In genomic region chr12:9127936-9128663, GRCh38 we compare ENCODE assay signal across 38 cellular contexts. TPM values are rescaled to one million over a fixed set of nuclear protein-coding genes. Genes with fewer than 3 reads are reported as not detected.
"Had no signal": no experiment of that assay in that cellular context is flagged by ENCODE, and none has a peak within 500 bp of the region (broad histone marks: within the 10 kb centered on the region; RNA-seq: fewer than 3 reads in every experiment).

No MANE protein-coding gene starts in this region.

- H3K27me3 ChIP-seq: body of pancreas, breast epithelium had no signal

- H3K4me1 ChIP-seq: breast epithelium had no signal

- H3K9me3 Mint-ChIP-seq: activated CD4-positive, alpha-beta T cell treated with anti-CD3 and anti-CD28 coated beads, Interleukin-2, amount 10 ng/mL, durations not matched to agents 7 days and 5 days; activated T-helper 2 cell treated with anti-CD3 and anti-CD28 coated beads, Interferon-gamma antibody, Interleukin-2, Interleukin-4, amounts not matched to agents 10 μg/mL and 5 μg/mL and 100 μg/mL, durations not matched to agents 14 hours and 24 hours and 36 hours had no signal

- H3K4me3 Mint-ChIP-seq: activated CD4-positive, alpha-beta T cell treated with anti-CD3 and anti-CD28 coated beads, Interleukin-2, amount 10 ng/mL, durations not matched to agents 7 days and 5 days; activated CD8-positive, alpha-beta T cell treated with anti-CD3 and anti-CD28 coated beads, Interleukin-2, amount 10 ng/mL, durations not matched to agents 7 days and 5 days; activated naive CD4-positive, alpha-beta T cell treated with anti-CD3 and anti-CD28 coated beads, Interleukin-2, amount 50 U/mL, for 24 hours; activated naive CD8-positive, alpha-beta T cell treated with anti-CD3 and anti-CD28 coated beads, Interleukin-2, amount 10 ng/mL, durations not matched to agents 7 days and 5 days; activated T-cell treated with anti-CD3 and anti-CD28 coated beads, Interleukin-2, amount 50 U/mL, for 24 hours had no signal

- H3K27me3 Mint-ChIP-seq: activated CD4-positive, alpha-beta T cell treated with anti-CD3 and anti-CD28 coated beads, Interleukin-2, amount 10 ng/mL, durations not matched to agents 7 days and 5 days; activated naive CD4-positive, alpha-beta T cell treated with anti-CD3 and anti-CD28 coated beads, Interleukin-2, amount 50 U/mL, for 24 hours; activated naive CD8-positive, alpha-beta T cell treated with anti-CD3 and anti-CD28 coated beads, Interleukin-2, amount 10 ng/mL, durations not matched to agents 7 days and 5 days; activated T-cell treated with anti-CD3 and anti-CD28 coated beads, Interleukin-2, amount 50 U/mL, for 24 hours had no signal

- DNase-seq: activated CD4-positive, alpha-beta T cell treated with anti-CD3 and anti-CD28 coated beads for 1 hour; activated CD4-positive, alpha-beta T cell treated with anti-CD3 and anti-CD28 coated beads, Interleukin-2, amount 10 ng/mL, durations not matched to agents 7 days and 5 days; activated CD4-positive, alpha-beta T cell treated with anti-CD3 and anti-CD28 coated beads, Interleukin-2, amount 50 U/mL, for 48 hours; activated CD4-positive, CD25-positive, alpha-beta regulatory T cell; activated CD8-positive, alpha-beta T cell treated with anti-CD3 and anti-CD28 coated beads, Interleukin-2, amount 10 ng/mL, durations not matched to agents 7 days and 5 days; activated gamma-delta T cell; activated naive CD4-positive, alpha-beta T cell treated with Interleukin-2 at 50 U/mL for 16 hours; activated naive CD8-positive, alpha-beta T cell treated with anti-CD3 and anti-CD28 coated beads, Interleukin-2, amount 10 ng/mL, durations not matched to agents 7 days and 5 days; activated T-cell treated with anti-CD3 and anti-CD28 coated beads, Interleukin-2, amount 50 U/mL, for 24 hours; amygdala; body of pancreas; MM.1S; MV-4-11; NCI-H1092; NCI-H1417; NCI-H146; NCI-H187; NCI-H2029 treated with DMSO at 0.1 percent for 48 hours; NCI-H2107; NCI-H2171; NCI-H510A; NCI-H526; NCI-H748 treated with DMSO at 0.1 percent for 48 hours; NK-92 treated with Interleukin-12 subunit alpha and Interleukin-12 subunit beta, amount 100 ng/mL, for 24 hours; PC-3; SW 1271; T-helper 1 cell; T-helper 2 cell; T-helper 9 cell had no signal

- H3K36me3 ChIP-seq: breast epithelium had no signal

- FAIRE-seq: astrocyte, RCC 7860 had no signal

- H3K4me1 Mint-ChIP-seq: activated CD4-positive, alpha-beta T cell treated with anti-CD3 and anti-CD28 coated beads, Interleukin-2, amount 10 ng/mL, durations not matched to agents 7 days and 5 days; activated naive CD4-positive, alpha-beta T cell treated with anti-CD3 and anti-CD28 coated beads, Interleukin-2, amount 50 U/mL, for 24 hours; activated naive CD8-positive, alpha-beta T cell treated with anti-CD3 and anti-CD28 coated beads, Interleukin-2, amount 10 ng/mL, durations not matched to agents 7 days and 5 days had no signal

- H3K4me2 ChIP-seq: KMS-11 had no signal

- H3K9me3 ChIP-seq: body of pancreas, breast epithelium had no signal

- H3K9ac ChIP-seq: KMS-11 had no signal

- H3K27ac Mint-ChIP-seq: activated CD4-positive, alpha-beta T cell treated with anti-CD3 and anti-CD28 coated beads, Interleukin-2, amount 10 ng/mL, durations not matched to agents 7 days and 5 days; activated CD8-positive, alpha-beta T cell treated with anti-CD3 and anti-CD28 coated beads, Interleukin-2, amount 10 ng/mL, durations not matched to agents 7 days and 5 days; activated naive CD4-positive, alpha-beta T cell treated with anti-CD3 and anti-CD28 coated beads, Interleukin-2, amount 50 U/mL, for 24 hours; activated naive CD8-positive, alpha-beta T cell treated with anti-CD3 and anti-CD28 coated beads, Interleukin-2, amount 10 ng/mL, durations not matched to agents 7 days and 5 days; activated T-cell treated with anti-CD3 and anti-CD28 coated beads, Interleukin-2, amount 50 U/mL, for 24 hours; activated T-helper 2 cell treated with anti-CD3 and anti-CD28 coated beads, Interferon-gamma antibody, Interleukin-2, Interleukin-4, amounts not matched to agents 10 μg/mL and 5 μg/mL and 100 μg/mL, durations not matched to agents 14 hours and 24 hours and 36 hours had no signal

- H3K4me3 ChIP-seq: body of pancreas, breast epithelium had no signal

- H3K36me3 Mint-ChIP-seq: activated naive CD8-positive, alpha-beta T cell treated with anti-CD3 and anti-CD28 coated beads, Interleukin-2, amount 10 ng/mL, durations not matched to agents 7 days and 5 days had no signal

- ATAC-seq: activated CD8-positive, alpha-beta T cell treated with anti-CD3 and anti-CD28 coated beads, Interleukin-2, amount 10 ng/mL, durations not matched to agents 7 days and 5 days; body of pancreas; PC-3; Right ventricle myocardium inferior had no signal

- H3K27ac ChIP-seq: body of pancreas, breast epithelium, KMS-11, RWPE1, VCaP had no signal

RNA-seq across cellular contexts. Expression of gene A2M, which starts 12.4 kb away (rescaled TPM):
- total RNA-seq: activated CD4-positive, alpha-beta T cell treated with anti-CD3 and anti-CD28 coated beads, Interleukin-2, amount 10 ng/mL, durations not matched to agents 7 days and 5 days; activated CD8-positive, alpha-beta T cell treated with anti-CD3 and anti-CD28 coated beads, Interleukin-2, amount 10 ng/mL, durations not matched to agents 7 days and 5 days; activated T-helper 2 cell treated with anti-CD3 and anti-CD28 coated beads, Interferon-gamma antibody, Interleukin-2, Interleukin-4, amounts not matched to agents 10 μg/mL and 5 μg/mL and 100 μg/mL, durations not matched to agents 14 hours and 24 hours and 36 hours; PC-3 had no signal
